13 cellular contexts compared by ENCODE assay signal in genomic region chr13:21058361-21058760, GRCh38. TPM values are rescaled to one million over a fixed set of nuclear protein-coding genes. Genes with fewer than 3 reads are reported as not detected.
DNase-seq lines count a peak whose midpoint lies in the region; ATAC-seq and TF ChIP-seq lines count a peak whose summit lies in the region.
"Had no signal": no experiment of that assay in that cellular context is flagged by ENCODE, and none has a peak within 500 bp of the region (broad histone marks: within the 10 kb centered on the region; RNA-seq: fewer than 3 reads in every experiment).

No MANE protein-coding gene starts in this region.

- H3K9ac ChIP-seq in SK-N-MC (ENCODE audit: insufficient read length) (no peak overlapping the region), smooth muscle cell (ENCODE audit: low read depth) (no peak overlapping the region)

- TF ChIP-seq CTCF in smooth muscle cell (IDR thresholded peaks at IDR 0.05; ENCODE audit: borderline replicate concordance, insufficient read depth, poor library complexity, severe bottlenecking), result no peak
- TF ChIP-seq CTCF in activated CD8-positive, alpha-beta T cell treated with anti-CD3 and anti-CD28 coated beads for 36 hours (IDR thresholded peaks at IDR 0.05), result no peak
- no peak for TF ChIP-seq CTCF in body of pancreas (IDR thresholded peaks at IDR 0.05)

- H3K36me3 ChIP-seq in SK-N-MC (ENCODE audit: insufficient read depth, low read length) (no peaks in the 10 kb centered on the region; the same call in 1 of the 2 replicates), smooth muscle cell (ENCODE audit: low read depth) (peaks cover 4% of the 10 kb centered on the region), body of pancreas (replicated peaks in 1 of 2; ENCODE audit: insufficient read depth in 1 of 2, low read depth in 2 of 2) (no peaks in the 10 kb centered on the region)

- H2AFZ ChIP-seq in smooth muscle cell (ENCODE audit: low read depth), result no peak overlapping the region

- H3K9me3 ChIP-seq in SK-N-MC (ENCODE audit: low read depth, low read length) (no peaks in the 10 kb centered on the region), smooth muscle cell (replicated peaks; ENCODE audit: low read depth) (no peaks in the 10 kb centered on the region), body of pancreas (no peaks in the 10 kb centered on the region)

- no peak for TF ChIP-seq POLR2A in body of pancreas (IDR thresholded peaks at IDR 0.05)

- H4K20me1 ChIP-seq in smooth muscle cell (ENCODE audit: low read depth), result peaks cover 71% of the 10 kb centered on the region

- CTCF ChIA-PET in activated CD8-positive, alpha-beta T cell treated with anti-CD3 and anti-CD28 coated beads for 36 hours (lab: Charles Lee), result no interaction called here

- peaks cover 3% of the 10 kb centered on the region for H3F3A ChIP-seq in smooth muscle cell (ENCODE audit: low read depth)

- no peak for DNase-seq in T-helper 1 cell
- DNase-seq in SK-N-MC (ENCODE audit: low read depth, low spot score), result no peak
- DNase-seq in fibroblast of peridontal ligament (ENCODE audit: extremely low read depth), result peak; percentile 45
- DNase-seq in smooth muscle cell (lab: John Stamatoyannopoulos, UW; ENCODE audit: unreplicated experiment), result no peak
- DNase-seq in NCI-H2081 (lab: John Stamatoyannopoulos, UW), result no peak
- no peak for DNase-seq in activated CD8-positive, alpha-beta T cell treated with anti-CD3 and anti-CD28 coated beads for 36 hours
- DNase-seq in body of pancreas, result no peak
- DNase-seq: ACHN; activated CD4-positive, alpha-beta T cell treated with anti-CD3 and anti-CD28 coated beads, Interleukin-2, amount 10 ng/mL, durations not matched to agents 7 days and 5 days; activated naive CD4-positive, alpha-beta T cell; NCI-H69; retina had no signal

- H3K4me3 ChIP-seq in SK-N-MC (no peak overlapping the region), smooth muscle cell (peak overlapping the region; percentile 14), body of pancreas (no peak overlapping the region)

- H3K4me1 Mint-ChIP-seq in T-helper 1 cell treated with Interleukin-12 subunit alpha and Interleukin-12 subunit beta and Interleukin-4 antibody, amounts not matched to agents 30 μg/mL and 1 μg/mL, for 36 hours (ENCODE audit: low read depth), result peaks cover 9% of the 10 kb centered on the region
- H3K4me1 Mint-ChIP-seq in activated CD8-positive, alpha-beta T cell treated with anti-CD3 and anti-CD28 coated beads for 36 hours (ENCODE audit: low read depth), result peaks cover 4% of the 10 kb centered on the region

- peak overlapping the region; percentile 69; the same call in 1 of the 2 replicates for H3K27ac ChIP-seq in SK-N-MC
- H3K27ac ChIP-seq in smooth muscle cell (ENCODE audit: low read depth), result peak overlapping the region; percentile 7
- peak overlapping the region in 1 of 4 donors; percentile 10 for H3K27ac ChIP-seq in body of pancreas

- no peak overlapping the region for H3K4me3 Mint-ChIP-seq in T-helper 1 cell treated with Interleukin-12 subunit alpha and Interleukin-12 subunit beta and Interleukin-4 antibody, amounts not matched to agents 30 μg/mL and 1 μg/mL, for 36 hours
- no peak overlapping the region for H3K4me3 Mint-ChIP-seq in activated CD8-positive, alpha-beta T cell treated with anti-CD3 and anti-CD28 coated beads for 36 hours

- intact Hi-C loops in activated CD8-positive, alpha-beta T cell treated with anti-CD3 and anti-CD28 coated beads for 36 hours (cut with micrococcal nuclease), result no loop called here
- intact Hi-C loops in body of pancreas (cut with DNase I), result no loop called here

- WGBS in smooth muscle cell (ENCODE audit: low lambda C conversion rate), result 33% methylated on average over 2 of the region's 2 CpGs
- 28 to 34% methylated on average over 2 of the region's 2 CpGs for WGBS in body of pancreas, 2 donors

- POLR2A ChIA-PET in activated CD8-positive, alpha-beta T cell treated with anti-CD3 and anti-CD28 coated beads for 36 hours (lab: Charles Lee), result no interaction called here

- no peaks in the 10 kb centered on the region for H3K36me3 Mint-ChIP-seq in T-helper 1 cell treated with Interleukin-12 subunit alpha and Interleukin-12 subunit beta and Interleukin-4 antibody, amounts not matched to agents 30 μg/mL and 1 μg/mL, for 36 hours (ENCODE audit: low read depth)
- H3K36me3 Mint-ChIP-seq in activated CD8-positive, alpha-beta T cell treated with anti-CD3 and anti-CD28 coated beads for 36 hours (ENCODE audit: low read depth), result no peaks in the 10 kb centered on the region

- ATAC-seq in activated CD8-positive, alpha-beta T cell treated with anti-CD3 and anti-CD28 coated beads for 36 hours, result no peak
- ATAC-seq in body of pancreas, result no peak

- no peaks in the 10 kb centered on the region for H3K9me3 Mint-ChIP-seq in T-helper 1 cell treated with Interleukin-12 subunit alpha and Interleukin-12 subunit beta and Interleukin-4 antibody, amounts not matched to agents 30 μg/mL and 1 μg/mL, for 36 hours
- H3K9me3 Mint-ChIP-seq in activated CD8-positive, alpha-beta T cell treated with anti-CD3 and anti-CD28 coated beads for 36 hours, result no peaks in the 10 kb centered on the region
- H3K9me3 Mint-ChIP-seq: activated CD4-positive, alpha-beta T cell treated with anti-CD3 and anti-CD28 coated beads, Interleukin-2, amount 10 ng/mL, durations not matched to agents 7 days and 5 days had no signal

- H3K27me3 Mint-ChIP-seq in T-helper 1 cell treated with Interleukin-12 subunit alpha and Interleukin-12 subunit beta and Interleukin-4 antibody, amounts not matched to agents 30 μg/mL and 1 μg/mL, for 36 hours (ENCODE audit: low read depth), result peaks cover 63% of the 10 kb centered on the region
- H3K27me3 Mint-ChIP-seq in activated CD8-positive, alpha-beta T cell treated with anti-CD3 and anti-CD28 coated beads for 36 hours, result peaks cover 22% of the 10 kb centered on the region

- peak overlapping the region; percentile 90 for H3K4me2 ChIP-seq in smooth muscle cell

- peaks cover 26% of the 10 kb centered on the region for H3K4me1 ChIP-seq in smooth muscle cell (ENCODE audit: low read depth)
- H3K4me1 ChIP-seq in body of pancreas, result peaks cover 21% of the 10 kb centered on the region

- H3K79me2 ChIP-seq in smooth muscle cell (ENCODE audit: low read depth), result peaks cover 77% of the 10 kb centered on the region

- H3K27me3 ChIP-seq in smooth muscle cell (ENCODE audit: low read depth) (no peaks in the 10 kb centered on the region), body of pancreas (no peaks in the 10 kb centered on the region)

- H3K27ac Mint-ChIP-seq in T-helper 1 cell treated with Interleukin-12 subunit alpha and Interleukin-12 subunit beta and Interleukin-4 antibody, amounts not matched to agents 30 μg/mL and 1 μg/mL, for 36 hours, result peak overlapping the region; percentile 55
- H3K27ac Mint-ChIP-seq in activated CD8-positive, alpha-beta T cell treated with anti-CD3 and anti-CD28 coated beads for 36 hours, result no peak overlapping the region
- H3K27ac Mint-ChIP-seq: activated CD4-positive, alpha-beta T cell treated with anti-CD3 and anti-CD28 coated beads, Interleukin-2, amount 10 ng/mL, durations not matched to agents 7 days and 5 days had no signal

RNA-seq across cellular contexts. Expression of gene LATS2, which starts 3.0 kb away (rescaled TPM):
- 20.8 and 26.4 TPM in 2 replicates for total RNA-seq in smooth muscle cell
- polyA plus RNA-seq in smooth muscle cell, result 6.9 and 8.9 TPM in 2 replicates
- 1 to 10 TPM; 1.3 to 3.0 TPM for total RNA-seq in activated CD8-positive, alpha-beta T cell treated with anti-CD3 and anti-CD28 coated beads for 36 hours
- total RNA-seq in body of pancreas, result 10 to 100 TPM; 12.2 to 17.5 TPM
